ENCODE assay signal across 23 cellular contexts in genomic region chr18:23548719-23549118, GRCh38. TPM values are rescaled to one million over a fixed set of nuclear protein-coding genes. Genes with fewer than 3 reads are reported as not detected.
A peak's percentile ranks its signal among the peaks of the same experiment; 100 is the strongest.
DNase-seq lines count a peak whose midpoint lies in the region; ATAC-seq, FAIRE-seq and TF ChIP-seq lines count a peak whose summit lies in the region.
"Had no signal": no experiment of that assay in that cellular context is flagged by ENCODE, and none has a peak within 500 bp of the region (broad histone marks: within the 10 kb centered on the region; RNA-seq: fewer than 3 reads in every experiment).

No MANE protein-coding gene starts in this region.

- no peak overlapping the region for H3K23ac ChIP-seq in mesenchymal stem cell (ENCODE audit: low read length in 2 of 2)

- H3K4me2 ChIP-seq in A549 (peak overlapping the region; percentile 44; the same call in 1 of the 3 replicates), HCT116 (ENCODE audit: low read length) (no peak overlapping the region; the same call in 1 of the 2 replicates), mesenchymal stem cell (ENCODE audit: low read length, poor library complexity, severe bottlenecking) (no peak overlapping the region)

- peaks cover 31% of the 10 kb centered on the region for H3K79me1 ChIP-seq in mesenchymal stem cell (replicated peaks; ENCODE audit: low read length, poor library complexity, severe bottlenecking)

- TF ChIP-seq RAD21 in A549 (conservative IDR thresholded peaks at IDR 0.05 in 1 of 2, IDR thresholded peaks at IDR 0.05 in 1 of 2) (no peak), HCT116 (IDR thresholded peaks at IDR 0.05; ENCODE audit: low read depth) (no peak)

- TF ChIP-seq CTCF in A549 (IDR thresholded peaks at IDR 0.05), result no peak
- TF ChIP-seq CTCF in HCT116 (IDR thresholded peaks at IDR 0.05 in 2 of 3, conservative IDR thresholded peaks at IDR 0.05 in 1 of 3; ENCODE audit: borderline replicate concordance in 1 of 3, insufficient read depth in 1 of 3, low read depth in 2 of 3, low read length in 2 of 3), result no peak

- H2AK5ac ChIP-seq in mesenchymal stem cell (ENCODE audit: low read length, severe bottlenecking), result peak overlapping the region; percentile 56

- no peak for TF ChIP-seq EP300 in A549 (IDR thresholded peaks at IDR 0.05)

- H3K9me3 ChIP-seq in A549 (no peaks in the 10 kb centered on the region), HCT116 (ENCODE audit: control insufficient read depth in 1 of 2, insufficient read depth in 1 of 2, low read depth in 1 of 2, low read length in 2 of 2) (no peaks in the 10 kb centered on the region), mesenchymal stem cell (ENCODE audit: control insufficient read depth, low read length) (no peaks in the 10 kb centered on the region)
- H3K9me3 ChIP-seq: MG63, Peyer's patch, SJCRH30 had no signal

- H3K27ac ChIP-seq in A549 (peak overlapping the region in 1 of 2 experiments; percentile 80; a peak in 4 of 6 replicates), HCT116 (ENCODE audit: low read depth, low read length) (peak overlapping the region; percentile 44; the same call in 1 of the 2 replicates), mesenchymal stem cell (ENCODE audit: low read length, poor library complexity, severe bottlenecking) (peak overlapping the region; percentile 20), substantia nigra (ENCODE audit: low read depth, low read length, poor library complexity, severe bottlenecking) (no peak overlapping the region)
- H3K27ac ChIP-seq: SJCRH30 had no signal

- H2AFZ ChIP-seq in HCT116 (ENCODE audit: low read depth, low read length, poor library complexity, severe bottlenecking) (no peak overlapping the region), mesenchymal stem cell (ENCODE audit: low read depth, low read length) (no peak overlapping the region)

- CTCF ChIA-PET in A549 (lab: Yijun Ruan, JAX), result interaction anchor here (1.3 to 1.4 kb wide), 2 partner anchors 34 to 370 kb away, joined by 4 to 6 read pairs; no protein-coding TSS in a partner anchor
- CTCF ChIA-PET in HCT116 (lab: Charles Lee), result interaction anchor here (3.3 kb wide), 1 partner anchor 154 kb away, joined by 11 read pairs; no protein-coding TSS in a partner anchor

- H2BK12ac ChIP-seq in mesenchymal stem cell (ENCODE audit: low read length in 2 of 2), result no peak overlapping the region

- H3K36me3 Mint-ChIP-seq in dendritic cell treated with granulocyte-macrophage colony-stimulating factor and Interleukin-4, amounts not matched to agents 40 ng/mL and 50 ng/mL, for 4 days (ENCODE audit: low read depth), result peaks cover 96% of the 10 kb centered on the region
- peaks cover 97% of the 10 kb centered on the region for H3K36me3 Mint-ChIP-seq in activated T-helper 17 cell treated with anti-CD3 and anti-CD28 coated beads, Interleukin-2, amount 50 U/mL, for 72 hours (ENCODE audit: low read depth)

- H3K18ac ChIP-seq in mesenchymal stem cell (ENCODE audit: low read depth in 1 of 2, low read length in 2 of 2), result no peak overlapping the region

- peak overlapping the region; percentile 56 for H3K27ac Mint-ChIP-seq in dendritic cell treated with granulocyte-macrophage colony-stimulating factor and Interleukin-4, amounts not matched to agents 40 ng/mL and 50 ng/mL, for 4 days
- no peak overlapping the region for H3K27ac Mint-ChIP-seq in activated T-helper 17 cell treated with anti-CD3 and anti-CD28 coated beads, Interleukin-2, amount 50 U/mL, for 72 hours

- H3K4ac ChIP-seq in mesenchymal stem cell (ENCODE audit: low read depth in 1 of 2, low read length in 2 of 2), result no peak overlapping the region

- POLR2A ChIA-PET in A549 (lab: Yijun Ruan, JAX), result interaction anchor here (0.9 kb wide), 1 partner anchor 590 kb away, joined by 4 read pairs; the partner anchor contains the start of gene CABYR
- POLR2A ChIA-PET in HCT116 (lab: Charles Lee), result no interaction called here

- no peak for TF ChIP-seq POLR2A in A549 (IDR thresholded peaks at IDR 0.05; ENCODE audit: low read length)
- no peak for TF ChIP-seq POLR2A in HCT116 (IDR thresholded peaks at IDR 0.05; ENCODE audit: borderline replicate concordance, extremely low read depth, insufficient read depth, insufficient read length)

- ATAC-seq in A549 (no peak), HCT116 (no peak), GM21526 (IDR thresholded peaks at IDR 0.05; ENCODE audit: low FRiP score, unreplicated experiment) (no peak)
- no peak for ATAC-seq in activated T-helper 17 cell treated with anti-CD3 and anti-CD28 coated beads, Interleukin-2, amount 50 U/mL, for 72 hours (replicated peaks)
- ATAC-seq: Right ventricle myocardium inferior, SK-N-SH treated with all-trans-retinoic acid at 6 μM for 48 hours had no signal

- no peak overlapping the region for H3K14ac ChIP-seq in mesenchymal stem cell (ENCODE audit: low read length in 2 of 2)

- no peak overlapping the region for H2BK120ac ChIP-seq in mesenchymal stem cell (ENCODE audit: low read depth, low read length)

- no peaks in the 10 kb centered on the region for H3K9me3 Mint-ChIP-seq in dendritic cell treated with granulocyte-macrophage colony-stimulating factor and Interleukin-4, amounts not matched to agents 40 ng/mL and 50 ng/mL, for 4 days
- no peaks in the 10 kb centered on the region for H3K9me3 Mint-ChIP-seq in activated T-helper 17 cell treated with anti-CD3 and anti-CD28 coated beads, Interleukin-2, amount 50 U/mL, for 72 hours
- H3K9me3 Mint-ChIP-seq: CD4-positive, alpha-beta memory T cell had no signal

- peaks cover 39% of the 10 kb centered on the region for H3K4me1 ChIP-seq in A549
- peaks cover 18 to 33% of the 10 kb centered on the region in 2 experiments for H3K4me1 ChIP-seq in HCT116 (ENCODE audit: control insufficient read depth in 1 of 2, insufficient read depth in 2 of 2, low read length in 2 of 2)
- H3K4me1 ChIP-seq in mesenchymal stem cell (ENCODE audit: control insufficient read depth, insufficient read depth, low read depth, low read length), result peaks cover 3% of the 10 kb centered on the region

- no peak overlapping the region for H2BK15ac ChIP-seq in mesenchymal stem cell (ENCODE audit: low read depth, poor library complexity, severe bottlenecking)

- BruUV-seq in HCT116 (replicated peaks; lab: Mats Ljungman, UMichigan), result no TSS peak

- H3K79me2 ChIP-seq in HCT116 (ENCODE audit: insufficient read depth, low read length), result no peaks in the 10 kb centered on the region

- FAIRE-seq in A549 (lab: Jason Lieb, UNC), result no peak
- FAIRE-seq: A204.1, G401.6 had no signal

- H3K36me3 ChIP-seq in HCT116 (ENCODE audit: control insufficient read depth in 1 of 2, insufficient read depth in 2 of 2, low read length in 2 of 2), result peaks cover 28 to 29% of the 10 kb centered on the region in 2 experiments
- peaks cover 47 to 95% of the 10 kb centered on the region in 2 experiments for H3K36me3 ChIP-seq in mesenchymal stem cell (ENCODE audit: control insufficient read depth in 1 of 2, insufficient read depth in 2 of 2, low read depth in 1 of 2, low read length in 2 of 2)

- no peak overlapping the region for H3K4me3 Mint-ChIP-seq in dendritic cell treated with granulocyte-macrophage colony-stimulating factor and Interleukin-4, amounts not matched to agents 40 ng/mL and 50 ng/mL, for 4 days
- H3K4me3 Mint-ChIP-seq in activated T-helper 17 cell treated with anti-CD3 and anti-CD28 coated beads, Interleukin-2, amount 50 U/mL, for 72 hours, result no peak overlapping the region
- H3K4me3 Mint-ChIP-seq: CD4-positive, alpha-beta memory T cell had no signal

- no peaks in the 10 kb centered on the region for H4K20me1 ChIP-seq in HCT116 (ENCODE audit: insufficient read depth)

- no peak overlapping the region for H3K4me3 ChIP-seq in A549
- no peak overlapping the region for H3K4me3 ChIP-seq in HCT116 (replicated peaks in 1 of 2; ENCODE audit: low read depth in 1 of 2, low read length in 2 of 2)
- H3K4me3 ChIP-seq in mesenchymal stem cell (ENCODE audit: insufficient read depth in 1 of 2, low read depth in 1 of 2, low read length in 2 of 2), result no peak overlapping the region
- H3K4me3 ChIP-seq: MG63, Peyer's patch, SJCRH30 had no signal

- DNase-seq in A549 (ENCODE audit: low read depth in 1 of 2, low spot score in 1 of 2), result no peak
- DNase-seq in HCT116 (ENCODE audit: low read depth, low spot score), result no peak
- DNase-seq in mesenchymal stem cell, result no peak
- DNase-seq in HUDEP-2 (lab: John Stamatoyannopoulos, UW; ENCODE audit: unreplicated experiment in 76 of 76), result no peak
- DNase-seq in substantia nigra (lab: John Stamatoyannopoulos, UW), result no peak
- DNase-seq: C1 segment of cervical spinal cord; CD4-positive, alpha-beta memory T cell; COR-L47; KBM-7; MG63; NCI-H1105 treated with DMSO at 0.1 percent for 48 hours; NCI-H2029; NCI-H2227 treated with DMSO at 0.1 percent for 48 hours; NCI-H69; Peyer's patch; SJCRH30 had no signal

- H4K91ac ChIP-seq in mesenchymal stem cell (ENCODE audit: low read length), result no peak overlapping the region

- no peak overlapping the region for H3K9ac ChIP-seq in HCT116 (ENCODE audit: low read length)
- peak overlapping the region; percentile 37 for H3K9ac ChIP-seq in mesenchymal stem cell (ENCODE audit: low read length)

- intact Hi-C loops in HCT116 (cut with micrococcal nuclease), result no loop called here
- intact Hi-C loops in dendritic cell treated with granulocyte-macrophage colony-stimulating factor and Interleukin-4, amounts not matched to agents 40 ng/mL and 50 ng/mL, for 4 days (cut with micrococcal nuclease), result no loop called here

- peaks cover 20% of the 10 kb centered on the region for H3K4me1 Mint-ChIP-seq in dendritic cell treated with granulocyte-macrophage colony-stimulating factor and Interleukin-4, amounts not matched to agents 40 ng/mL and 50 ng/mL, for 4 days (ENCODE audit: low read depth)
- H3K4me1 Mint-ChIP-seq in activated T-helper 17 cell treated with anti-CD3 and anti-CD28 coated beads, Interleukin-2, amount 50 U/mL, for 72 hours, result peaks cover 5% of the 10 kb centered on the region

- RAD21 ChIA-PET in HCT116 (lab: Charles Lee; ENCODE audit: low non-redundant PET in 1 of 2, low total read pairs in 2 of 2, uncharacterized antibody in 2 of 2, unreplicated experiment in 2 of 2), result no interaction called here

- H3K27me3 ChIP-seq in HCT116 (ENCODE audit: insufficient read depth, low read length) (no peaks in the 10 kb centered on the region), mesenchymal stem cell (ENCODE audit: control insufficient read depth in 1 of 2, insufficient read depth in 1 of 2, low read length in 2 of 2) (no peaks in the 10 kb centered on the region)
- H3K27me3 ChIP-seq: MG63, Peyer's patch, SJCRH30 had no signal

- H2BK5ac ChIP-seq in mesenchymal stem cell (ENCODE audit: low read depth, low read length, poor library complexity, severe bottlenecking), result no peak overlapping the region

- H3K9me2 ChIP-seq in HCT116 (ENCODE audit: insufficient read depth), result no peaks in the 10 kb centered on the region

- WGBS in A549 (ENCODE audit: missing lambda C conversion rate), result 81% methylated on average over 3 of the region's 3 CpGs
- no CpG with 5 or more reads among the region's 3 CpGs for WGBS in mesenchymal stem cell

- H4K8ac ChIP-seq in mesenchymal stem cell (ENCODE audit: low read length), result no peak overlapping the region

- no peaks in the 10 kb centered on the region for H3K27me3 Mint-ChIP-seq in dendritic cell treated with granulocyte-macrophage colony-stimulating factor and Interleukin-4, amounts not matched to agents 40 ng/mL and 50 ng/mL, for 4 days
- no peaks in the 10 kb centered on the region for H3K27me3 Mint-ChIP-seq in activated T-helper 17 cell treated with anti-CD3 and anti-CD28 coated beads, Interleukin-2, amount 50 U/mL, for 72 hours
- H3K27me3 Mint-ChIP-seq: CD4-positive, alpha-beta memory T cell had no signal

RNA-seq across cellular contexts. Expression of gene NPC1, which starts 37.6 kb away (rescaled TPM):
- polyA plus RNA-seq in A549 (2011; rRNA removed) (42.5 and 45.0 TPM in 2 replicates), A549 (2017; fragmentation: RNase III; extraction: RNeasy Plus Mini Kit Qiagen cat#74134 plus additional on column Dnase treatment) (56.9 to 69.2 TPM (median 61.4 TPM) in 3 replicates)
- polyA plus RNA-seq in A549 (2012; cell fraction: cytosol; rRNA removed), result 31.4 and 37.2 TPM in 2 replicates
- polyA plus RNA-seq in A549 (2012; cell fraction: nucleus; rRNA removed), result 106 and 115 TPM in 2 replicates
- polyA minus RNA-seq in A549 (2011; rRNA and poly(A)+ RNA removed), result 121 and 124 TPM in 2 replicates
- 51.6 TPM for total RNA-seq in HCT116 (2021; ENCODE audit: unreplicated experiment)
- polyA plus RNA-seq in HCT116 (2012), result 47.8 and 68.4 TPM in 2 replicates
- 65.6 TPM for polyA plus RNA-seq in mesenchymal stem cell (2013, experiment 1 of 2)
- polyA plus RNA-seq in mesenchymal stem cell (2013, experiment 2 of 2), result 62.1 TPM
- total RNA-seq in activated T-helper 17 cell treated with anti-CD3 and anti-CD28 coated beads, Interleukin-2, amount 50 U/mL, for 72 hours, result 10 to 100 TPM; 39.6 to 49.3 TPM

RNA-seq across cellular contexts. Expression of gene RMC1, which starts 45.4 kb away (rescaled TPM):
- polyA plus RNA-seq in A549 (2011; rRNA removed) (17.5 and 28.5 TPM in 2 replicates), A549 (2017; fragmentation: RNase III; extraction: RNeasy Plus Mini Kit Qiagen cat#74134 plus additional on column Dnase treatment) (13.9 to 15.7 TPM (median 14.7 TPM) in 3 replicates)
- polyA plus RNA-seq in A549 (2012; cell fraction: cytosol; rRNA removed), result 14.8 and 16.4 TPM in 2 replicates
- polyA plus RNA-seq in A549 (2012; cell fraction: nucleus; rRNA removed), result 21.0 and 22.8 TPM in 2 replicates
- 12.7 and 13.5 TPM in 2 replicates for polyA minus RNA-seq in A549 (2011; rRNA and poly(A)+ RNA removed)
- 38.4 TPM for total RNA-seq in HCT116 (2021; ENCODE audit: unreplicated experiment)
- polyA plus RNA-seq in HCT116 (2012), result 23.8 and 30.7 TPM in 2 replicates
- polyA plus RNA-seq in mesenchymal stem cell (2013, experiment 1 of 2), result 24.8 TPM
- polyA plus RNA-seq in mesenchymal stem cell (2013, experiment 2 of 2), result 24.4 TPM
- 10 to 100 TPM; 24.6 to 55.0 TPM for total RNA-seq in activated T-helper 17 cell treated with anti-CD3 and anti-CD28 coated beads, Interleukin-2, amount 50 U/mL, for 72 hours
